ENCODE assay signal across 1 cellular context in the genomic region with DNA sequence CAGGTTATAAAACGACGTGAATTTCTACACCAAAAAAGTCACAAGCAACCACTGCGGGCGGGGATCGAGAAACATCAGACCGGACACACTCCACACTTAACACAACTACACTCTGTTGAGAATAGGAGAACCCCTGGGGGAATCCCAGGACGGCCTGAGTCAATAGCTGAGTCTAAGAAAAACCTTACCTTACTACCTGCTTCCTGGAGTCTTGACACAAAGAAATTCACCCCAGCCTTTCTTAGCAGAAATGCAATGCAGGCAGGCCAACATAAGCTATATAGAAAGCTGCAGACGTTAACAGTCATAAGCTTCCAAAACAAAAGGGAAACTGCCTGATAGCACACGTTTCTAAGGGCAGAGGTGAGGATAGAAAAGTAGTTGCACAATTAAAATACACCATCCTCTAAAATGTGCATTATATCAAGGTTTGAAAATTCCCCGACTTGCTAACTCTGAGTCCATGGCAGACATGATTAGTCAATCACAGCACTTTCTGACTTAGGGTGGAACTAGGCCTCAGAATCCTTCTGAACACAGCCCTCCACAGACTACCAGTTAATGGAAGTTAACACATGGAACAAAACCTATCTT.
TF ChIP-seq lines count a peak whose summit lies in the region.

No MANE protein-coding gene starts in this region.

TF ChIP-seq in GM12878, 131 proteins besides CTCF, POLR2A, EP300 and RAD21 (continued from another document):
- TF ChIP-seq ZBED1 (IDR thresholded peaks at IDR 0.05; ENCODE audit: borderline replicate concordance), result peak; percentile 68; the same call in 1 of the 2 replicates
- 0 out of 2 replicates have a peak, but pooled peaks have one; percentile 2 for TF ChIP-seq CBX5 (IDR thresholded peaks at IDR 0.05; ENCODE audit: low read depth)
- TF ChIP-seq SMARCA5 (IDR thresholded peaks at IDR 0.05), result peak; percentile 86; the same call in 1 of the 2 replicates
- TF ChIP-seq DPF2 (IDR thresholded peaks at IDR 0.05), result no peak
- peak; percentile 44; the same call in 1 of the 2 replicates for TF ChIP-seq FOXM1 (IDR thresholded peaks at IDR 0.05; ENCODE audit: low read depth, low read length)
- peak; percentile 67 for TF ChIP-seq NR2F1 (conservative IDR thresholded peaks at IDR 0.05)
- TF ChIP-seq NFXL1 (IDR thresholded peaks at IDR 0.05; ENCODE audit: borderline replicate concordance), result no peak
- TF ChIP-seq, protein P1, sequence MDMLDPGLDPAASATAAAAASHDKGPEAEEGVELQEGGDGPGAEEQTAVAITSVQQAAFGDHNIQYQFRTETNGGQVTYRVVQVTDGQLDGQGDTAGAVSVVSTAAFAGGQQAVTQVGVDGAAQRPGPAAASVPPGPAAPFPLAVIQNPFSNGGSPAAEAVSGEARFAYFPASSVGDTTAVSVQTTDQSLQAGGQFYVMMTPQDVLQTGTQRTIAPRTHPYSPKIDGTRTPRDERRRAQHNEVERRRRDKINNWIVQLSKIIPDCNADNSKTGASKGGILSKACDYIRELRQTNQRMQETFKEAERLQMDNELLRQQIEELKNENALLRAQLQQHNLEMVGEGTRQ (IDR thresholded peaks at IDR 0.05; ENCODE audit: borderline replicate concordance, low read depth, low read length), result no peak
- 0 out of 2 replicates have a peak, but pooled peaks have one; percentile 29 for TF ChIP-seq IKZF1 (conservative IDR thresholded peaks at IDR 0.05)
- TF ChIP-seq GABPA (IDR thresholded peaks at IDR 0.05; ENCODE audit: low read depth), result no peak
- no peak for TF ChIP-seq WRNIP1 (IDR thresholded peaks at IDR 0.05; ENCODE audit: borderline replicate concordance, low read depth, low read length)
- TF ChIP-seq HDAC6 (IDR thresholded peaks at IDR 0.05; ENCODE audit: unreplicated experiment), result no peak
- TF ChIP-seq, protein P2, sequence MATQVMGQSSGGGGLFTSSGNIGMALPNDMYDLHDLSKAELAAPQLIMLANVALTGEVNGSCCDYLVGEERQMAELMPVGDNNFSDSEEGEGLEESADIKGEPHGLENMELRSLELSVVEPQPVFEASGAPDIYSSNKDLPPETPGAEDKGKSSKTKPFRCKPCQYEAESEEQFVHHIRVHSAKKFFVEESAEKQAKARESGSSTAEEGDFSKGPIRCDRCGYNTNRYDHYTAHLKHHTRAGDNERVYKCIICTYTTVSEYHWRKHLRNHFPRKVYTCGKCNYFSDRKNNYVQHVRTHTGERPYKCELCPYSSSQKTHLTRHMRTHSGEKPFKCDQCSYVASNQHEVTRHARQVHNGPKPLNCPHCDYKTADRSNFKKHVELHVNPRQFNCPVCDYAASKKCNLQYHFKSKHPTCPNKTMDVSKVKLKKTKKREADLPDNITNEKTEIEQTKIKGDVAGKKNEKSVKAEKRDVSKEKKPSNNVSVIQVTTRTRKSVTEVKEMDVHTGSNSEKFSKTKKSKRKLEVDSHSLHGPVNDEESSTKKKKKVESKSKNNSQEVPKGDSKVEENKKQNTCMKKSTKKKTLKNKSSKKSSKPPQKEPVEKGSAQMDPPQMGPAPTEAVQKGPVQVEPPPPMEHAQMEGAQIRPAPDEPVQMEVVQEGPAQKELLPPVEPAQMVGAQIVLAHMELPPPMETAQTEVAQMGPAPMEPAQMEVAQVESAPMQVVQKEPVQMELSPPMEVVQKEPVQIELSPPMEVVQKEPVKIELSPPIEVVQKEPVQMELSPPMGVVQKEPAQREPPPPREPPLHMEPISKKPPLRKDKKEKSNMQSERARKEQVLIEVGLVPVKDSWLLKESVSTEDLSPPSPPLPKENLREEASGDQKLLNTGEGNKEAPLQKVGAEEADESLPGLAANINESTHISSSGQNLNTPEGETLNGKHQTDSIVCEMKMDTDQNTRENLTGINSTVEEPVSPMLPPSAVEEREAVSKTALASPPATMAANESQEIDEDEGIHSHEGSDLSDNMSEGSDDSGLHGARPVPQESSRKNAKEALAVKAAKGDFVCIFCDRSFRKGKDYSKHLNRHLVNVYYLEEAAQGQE (IDR thresholded peaks at IDR 0.05; ENCODE audit: low read depth, low read length), result no peak
- TF ChIP-seq SMAD5 (IDR thresholded peaks at IDR 0.05; ENCODE audit: low read depth), result no peak
- peak; percentile 71; the same call in 1 of the 2 replicates for TF ChIP-seq TBL1XR1 (IDR thresholded peaks at IDR 0.05; ENCODE audit: low read depth, low read length)
- TF ChIP-seq MXI1 (IDR thresholded peaks at IDR 0.05; ENCODE audit: low read depth, low read length), result peak; percentile 80
- TF ChIP-seq RUNX3 (IDR thresholded peaks at IDR 0.05; ENCODE audit: low read length), result no peak; the same call in 1 of the 2 replicates
- no peak for TF ChIP-seq ZNF274 (IDR thresholded peaks at IDR 0.05; ENCODE audit: insufficient read depth, insufficient read length)
- TF ChIP-seq, protein P3, sequence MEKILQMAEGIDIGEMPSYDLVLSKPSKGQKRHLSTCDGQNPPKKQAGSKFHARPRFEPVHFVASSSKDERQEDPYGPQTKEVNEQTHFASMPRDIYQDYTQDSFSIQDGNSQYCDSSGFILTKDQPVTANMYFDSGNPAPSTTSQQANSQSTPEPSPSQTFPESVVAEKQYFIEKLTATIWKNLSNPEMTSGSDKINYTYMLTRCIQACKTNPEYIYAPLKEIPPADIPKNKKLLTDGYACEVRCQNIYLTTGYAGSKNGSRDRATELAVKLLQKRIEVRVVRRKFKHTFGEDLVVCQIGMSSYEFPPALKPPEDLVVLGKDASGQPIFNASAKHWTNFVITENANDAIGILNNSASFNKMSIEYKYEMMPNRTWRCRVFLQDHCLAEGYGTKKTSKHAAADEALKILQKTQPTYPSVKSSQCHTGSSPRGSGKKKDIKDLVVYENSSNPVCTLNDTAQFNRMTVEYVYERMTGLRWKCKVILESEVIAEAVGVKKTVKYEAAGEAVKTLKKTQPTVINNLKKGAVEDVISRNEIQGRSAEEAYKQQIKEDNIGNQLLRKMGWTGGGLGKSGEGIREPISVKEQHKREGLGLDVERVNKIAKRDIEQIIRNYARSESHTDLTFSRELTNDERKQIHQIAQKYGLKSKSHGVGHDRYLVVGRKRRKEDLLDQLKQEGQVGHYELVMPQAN (conservative IDR thresholded peaks at IDR 0.05), result 0 out of 2 replicates have a peak, but pooled peaks have one; percentile 30
- no peak for TF ChIP-seq ZZZ3 (IDR thresholded peaks at IDR 0.05; ENCODE audit: control insufficient read depth, insufficient read length, low read depth)
- TF ChIP-seq, protein P4, sequence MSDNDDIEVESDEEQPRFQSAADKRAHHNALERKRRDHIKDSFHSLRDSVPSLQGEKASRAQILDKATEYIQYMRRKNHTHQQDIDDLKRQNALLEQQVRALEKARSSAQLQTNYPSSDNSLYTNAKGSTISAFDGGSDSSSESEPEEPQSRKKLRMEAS (IDR thresholded peaks at IDR 0.05; ENCODE audit: low read depth, low read length), result no peak
- no peak for TF ChIP-seq SUPT20H (IDR thresholded peaks at IDR 0.05; ENCODE audit: borderline replicate concordance, control insufficient read depth, low read depth, low read length)
